In the genomic region with DNA sequence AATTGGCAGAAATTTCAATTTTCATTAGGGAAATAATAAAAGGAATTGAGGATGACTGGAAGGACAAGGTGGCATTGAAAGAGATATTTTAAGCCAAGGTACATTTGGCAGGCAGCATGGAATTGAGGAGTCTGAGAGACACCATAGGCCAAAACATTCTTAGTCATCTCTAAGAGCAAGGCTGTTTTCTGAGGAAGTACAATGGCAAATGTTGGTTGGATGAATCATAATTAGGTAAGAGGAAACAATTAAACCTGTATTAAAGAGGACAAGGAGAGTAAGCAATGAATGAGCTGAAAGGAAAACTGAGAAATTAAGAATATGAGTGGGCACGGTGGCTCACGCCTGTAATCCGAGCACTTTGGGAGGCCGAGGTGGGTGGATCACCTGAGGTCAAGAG, we compare ENCODE assay signal across 1 cellular context.
TF ChIP-seq lines count a peak whose summit lies in the region.

No MANE protein-coding gene starts in this region.

TF ChIP-seq in HCT116, 20 proteins besides CTCF, POLR2A, EP300 and RAD21 (continued from another document):
- TF ChIP-seq, protein P1, sequence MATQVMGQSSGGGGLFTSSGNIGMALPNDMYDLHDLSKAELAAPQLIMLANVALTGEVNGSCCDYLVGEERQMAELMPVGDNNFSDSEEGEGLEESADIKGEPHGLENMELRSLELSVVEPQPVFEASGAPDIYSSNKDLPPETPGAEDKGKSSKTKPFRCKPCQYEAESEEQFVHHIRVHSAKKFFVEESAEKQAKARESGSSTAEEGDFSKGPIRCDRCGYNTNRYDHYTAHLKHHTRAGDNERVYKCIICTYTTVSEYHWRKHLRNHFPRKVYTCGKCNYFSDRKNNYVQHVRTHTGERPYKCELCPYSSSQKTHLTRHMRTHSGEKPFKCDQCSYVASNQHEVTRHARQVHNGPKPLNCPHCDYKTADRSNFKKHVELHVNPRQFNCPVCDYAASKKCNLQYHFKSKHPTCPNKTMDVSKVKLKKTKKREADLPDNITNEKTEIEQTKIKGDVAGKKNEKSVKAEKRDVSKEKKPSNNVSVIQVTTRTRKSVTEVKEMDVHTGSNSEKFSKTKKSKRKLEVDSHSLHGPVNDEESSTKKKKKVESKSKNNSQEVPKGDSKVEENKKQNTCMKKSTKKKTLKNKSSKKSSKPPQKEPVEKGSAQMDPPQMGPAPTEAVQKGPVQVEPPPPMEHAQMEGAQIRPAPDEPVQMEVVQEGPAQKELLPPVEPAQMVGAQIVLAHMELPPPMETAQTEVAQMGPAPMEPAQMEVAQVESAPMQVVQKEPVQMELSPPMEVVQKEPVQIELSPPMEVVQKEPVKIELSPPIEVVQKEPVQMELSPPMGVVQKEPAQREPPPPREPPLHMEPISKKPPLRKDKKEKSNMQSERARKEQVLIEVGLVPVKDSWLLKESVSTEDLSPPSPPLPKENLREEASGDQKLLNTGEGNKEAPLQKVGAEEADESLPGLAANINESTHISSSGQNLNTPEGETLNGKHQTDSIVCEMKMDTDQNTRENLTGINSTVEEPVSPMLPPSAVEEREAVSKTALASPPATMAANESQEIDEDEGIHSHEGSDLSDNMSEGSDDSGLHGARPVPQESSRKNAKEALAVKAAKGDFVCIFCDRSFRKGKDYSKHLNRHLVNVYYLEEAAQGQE (IDR thresholded peaks at IDR 0.05; ENCODE audit: low read depth), result no peak
- TF ChIP-seq ZNF274 (IDR thresholded peaks at IDR 0.05; ENCODE audit: low read depth, low read length) (no peak), CEBPB (IDR thresholded peaks at IDR 0.05; ENCODE audit: low read depth) (peak; percentile 50; the same call in 1 of the 2 replicates), SRF (IDR thresholded peaks at IDR 0.05; ENCODE audit: low read depth) (no peak), EZH2phosphoT487 (IDR thresholded peaks at IDR 0.05; ENCODE audit: borderline replicate concordance) (no peak), ELF1 (IDR thresholded peaks at IDR 0.05; ENCODE audit: borderline replicate concordance, low read depth) (no peak), FOSL1 (IDR thresholded peaks at IDR 0.05; ENCODE audit: low read depth) (peak; percentile 77), CBX3 (IDR thresholded peaks at IDR 0.05; ENCODE audit: low read depth) (peak; percentile 81; the same call in 1 of the 2 replicates), POLR2AphosphoS5 (IDR thresholded peaks at IDR 0.05; ENCODE audit: low read depth, low read length) (no peak), TCF7L2 (IDR thresholded peaks at IDR 0.05; ENCODE audit: borderline replicate concordance, extremely low read depth, insufficient read depth, insufficient read length) (no peak), SIN3A (IDR thresholded peaks at IDR 0.05; ENCODE audit: low read depth) (no peak), EGR1 (IDR thresholded peaks at IDR 0.05; ENCODE audit: low read depth) (0 out of 2 replicates have a peak, but pooled peaks have one; percentile 37), JUND (IDR thresholded peaks at IDR 0.05) (0 out of 2 replicates have a peak, but pooled peaks have one; percentile 46)
- TF ChIP-seq, protein P2, sequence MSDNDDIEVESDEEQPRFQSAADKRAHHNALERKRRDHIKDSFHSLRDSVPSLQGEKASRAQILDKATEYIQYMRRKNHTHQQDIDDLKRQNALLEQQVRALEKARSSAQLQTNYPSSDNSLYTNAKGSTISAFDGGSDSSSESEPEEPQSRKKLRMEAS (IDR thresholded peaks at IDR 0.05), result no peak
- TF ChIP-seq, protein P3, sequence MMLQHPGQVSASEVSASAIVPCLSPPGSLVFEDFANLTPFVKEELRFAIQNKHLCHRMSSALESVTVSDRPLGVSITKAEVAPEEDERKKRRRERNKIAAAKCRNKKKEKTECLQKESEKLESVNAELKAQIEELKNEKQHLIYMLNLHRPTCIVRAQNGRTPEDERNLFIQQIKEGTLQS (IDR thresholded peaks at IDR 0.05), result no peak
- TF ChIP-seq, protein P4, sequence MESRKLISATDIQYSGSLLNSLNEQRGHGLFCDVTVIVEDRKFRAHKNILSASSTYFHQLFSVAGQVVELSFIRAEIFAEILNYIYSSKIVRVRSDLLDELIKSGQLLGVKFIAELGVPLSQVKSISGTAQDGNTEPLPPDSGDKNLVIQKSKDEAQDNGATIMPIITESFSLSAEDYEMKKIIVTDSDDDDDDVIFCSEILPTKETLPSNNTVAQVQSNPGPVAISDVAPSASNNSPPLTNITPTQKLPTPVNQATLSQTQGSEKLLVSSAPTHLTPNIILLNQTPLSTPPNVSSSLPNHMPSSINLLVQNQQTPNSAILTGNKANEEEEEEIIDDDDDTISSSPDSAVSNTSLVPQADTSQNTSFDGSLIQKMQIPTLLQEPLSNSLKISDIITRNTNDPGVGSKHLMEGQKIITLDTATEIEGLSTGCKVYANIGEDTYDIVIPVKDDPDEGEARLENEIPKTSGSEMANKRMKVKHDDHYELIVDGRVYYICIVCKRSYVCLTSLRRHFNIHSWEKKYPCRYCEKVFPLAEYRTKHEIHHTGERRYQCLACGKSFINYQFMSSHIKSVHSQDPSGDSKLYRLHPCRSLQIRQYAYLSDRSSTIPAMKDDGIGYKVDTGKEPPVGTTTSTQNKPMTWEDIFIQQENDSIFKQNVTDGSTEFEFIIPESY (IDR thresholded peaks at IDR 0.05; ENCODE audit: extremely low read depth, insufficient replicate concordance, low read length), result no peak
